1 cellular context compared by ENCODE assay signal in the genomic region with DNA sequence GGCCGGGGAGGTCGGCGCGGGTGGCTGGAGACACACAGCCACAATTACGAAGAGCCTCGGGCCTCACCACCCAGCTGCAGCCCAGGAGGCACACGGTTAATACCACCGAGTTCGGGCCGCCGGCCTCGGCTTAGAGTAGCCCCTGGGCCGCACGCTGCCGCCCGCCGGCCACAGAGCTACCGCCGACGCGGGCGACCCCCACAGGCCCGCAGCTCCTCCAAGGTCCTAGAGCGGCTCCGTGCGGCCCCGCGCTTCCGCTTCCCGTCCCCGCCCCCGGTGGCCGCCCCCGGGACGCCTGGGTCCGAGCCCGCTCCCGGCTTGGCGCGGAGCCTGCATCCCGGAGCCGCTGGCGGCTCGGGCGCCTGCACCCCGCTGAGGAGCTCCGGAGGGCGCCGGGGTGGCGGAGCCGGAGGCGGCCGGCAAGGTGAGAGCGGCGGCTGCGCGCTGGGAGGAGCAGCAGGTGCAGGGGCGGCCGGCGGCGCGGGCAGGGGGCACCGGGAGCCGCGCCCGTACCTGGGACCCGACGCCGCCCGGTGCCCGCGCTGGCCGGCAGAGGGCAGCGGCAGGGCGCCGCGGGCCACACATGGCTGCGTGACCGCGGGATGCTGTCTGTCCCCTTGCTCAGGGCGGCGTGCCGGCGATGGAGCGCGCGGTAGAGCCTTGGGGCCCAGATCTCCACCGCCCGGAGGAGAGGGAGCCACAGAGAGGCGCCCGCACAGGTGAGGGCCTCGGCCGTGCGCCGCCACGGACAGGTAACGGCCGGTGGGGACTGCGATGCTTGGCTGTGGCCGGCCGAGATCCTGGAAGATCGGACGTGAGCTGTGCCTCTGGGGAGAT.
TF ChIP-seq lines count a peak whose summit lies in the region.

Gene ZNF48, plus strand, starts transcription at position 266 of the 837 bp plus-strand sequence. Its CDS starts 375 bp downstream, at position 641.

TF ChIP-seq in K562, 482 proteins besides CTCF, POLR2A, EP300 and RAD21 (continued from another document):
- TF ChIP-seq TCF3 (CRISPR knock-in tag; IDR thresholded peaks at IDR 0.05): peak; percentile 16; the same call in 1 of the 2 replicates
- TF ChIP-seq XRCC4 (IDR thresholded peaks at IDR 0.05; ENCODE audit: extremely low read depth, insufficient read depth, insufficient read length): no peak
- peak; percentile 57 for TF ChIP-seq E2F8 (IDR thresholded peaks at IDR 0.05; ENCODE audit: low read depth, partially characterized antibody)
- no peak for TF ChIP-seq CC2D1A (IDR thresholded peaks at IDR 0.05)
- TF ChIP-seq NFRKB (IDR thresholded peaks at IDR 0.05; ENCODE audit: low read depth): no peak
- peak; percentile 39; the same call in 1 of the 2 replicates for TF ChIP-seq ZBTB33 (CRISPR knock-in tag; IDR thresholded peaks at IDR 0.05)
